17 cellular contexts compared by ENCODE assay signal in genomic region chr1:56404561-56405030, GRCh38.
DNase-seq lines count a peak whose midpoint lies in the region; ATAC-seq, FAIRE-seq and TF ChIP-seq lines count a peak whose summit lies in the region.
"Had no signal": no experiment of that assay in that cellular context is flagged by ENCODE, and none has a peak within 500 bp of the region (broad histone marks: within the 10 kb centered on the region; RNA-seq: fewer than 3 reads in every experiment).

No MANE protein-coding gene starts in this region.

- 85% methylated on average over 7 of the region's 7 CpGs; no CpG with 5 or more reads in 1 of the 2 experiments for WGBS in H1 (ENCODE audit: extremely low coverage in 1 of 2, insufficient coverage in 1 of 2, insufficient read length in 1 of 2, insufficient replicate concordance in 2 of 2, low coverage in 1 of 2, low lambda C conversion rate in 2 of 2, missing lambda C conversion rate in 1 of 2), 2 experiments
- 88% methylated on average over 7 of the region's 7 CpGs for WGBS in mesenchymal stem cell

- DNase-seq in NCI-H226 (peak; percentile 25), H1 (ENCODE audit: low read depth in 1 of 2, low spot score in 2 of 2) (no peak), mesenchymal stem cell (no peak), thoracic aorta (ENCODE audit: low spot score) (no peak), activated gamma-delta T cell (lab: John Stamatoyannopoulos, UW) (no peak), NCI-H1105 (lab: John Stamatoyannopoulos, UW) (no peak)
- DNase-seq: activated gamma-delta T cell treated with Interleukin-2 at 50 U/mL for 16 hours; BE2C; HCEC 1CT; hypothalamus; NCI-H187; SHP77 treated with DMSO at 0.1 percent for 48 hours; stimulated activated naive CD8-positive, alpha-beta T cell treated with anti-CD3 and anti-CD28 coated beads, Interleukin-15, Interleukin-2, amounts not matched to agents 100 U/mL and 50 U/mL, for 24 hours; T-helper 2 cell had no signal

- H3K14ac ChIP-seq in H1 (ENCODE audit: insufficient read length) (no peak overlapping the region), mesenchymal stem cell (ENCODE audit: low read length in 2 of 2) (no peak overlapping the region)

- H2AK5ac ChIP-seq in H1 (ENCODE audit: low read depth, low read length) (no peak overlapping the region), mesenchymal stem cell (ENCODE audit: low read length, severe bottlenecking) (no peak overlapping the region)

- no peak overlapping the region for H3K56ac ChIP-seq in H1 (replicated peaks; ENCODE audit: insufficient read length, low read depth, low read length)

- H3K36me3 ChIP-seq in H1 (ENCODE audit: control insufficient read depth in 2 of 4, insufficient read depth in 4 of 4, low read length in 3 of 4) (no peaks in the 10 kb centered on the region), mesenchymal stem cell (ENCODE audit: control insufficient read depth in 1 of 2, insufficient read depth in 2 of 2, low read depth in 1 of 2, low read length in 2 of 2) (no peaks in the 10 kb centered on the region), thoracic aorta (no peaks in the 10 kb centered on the region)
- H3K36me3 ChIP-seq: BE2C had no signal

- CTCF ChIA-PET in H1 (lab: Charles Lee; ENCODE audit: partially characterized antibody): interaction anchor here (1.0 to 1.2 kb wide), 3 partner anchors 96 to 180 kb away, joined by 3 read pairs; no protein-coding TSS in a partner anchor

- H2BK120ac ChIP-seq in H1 (replicated peaks; ENCODE audit: low read depth, low read length): no peak overlapping the region
- H2BK120ac ChIP-seq in mesenchymal stem cell (ENCODE audit: low read depth, low read length): no peak overlapping the region

- H3K4me1 ChIP-seq in H1 (replicated peaks in 1 of 4; ENCODE audit: control insufficient read depth in 3 of 4, insufficient read depth in 4 of 4, low read length in 3 of 4) (peaks cover 0 to 3% (median 0%) of the 10 kb centered on the region in 4 experiments; a peak in 1 of 7 replicates), mesenchymal stem cell (ENCODE audit: control insufficient read depth, insufficient read depth, low read depth, low read length) (no peaks in the 10 kb centered on the region), thoracic aorta (ENCODE audit: control insufficient read depth in 1 of 2, low read depth in 2 of 2) (peaks cover 3 to 12% of the 10 kb centered on the region in 2 donors)
- H3K4me1 ChIP-seq: BE2C, parathyroid adenoma had no signal

- TF ChIP-seq CTCF in H1 (IDR thresholded peaks at IDR 0.05; ENCODE audit: control extremely low read depth in 1 of 3, insufficient read depth in 1 of 3, low read depth in 1 of 3, low read length in 3 of 3) (no peak), thoracic aorta (IDR thresholded peaks at IDR 0.05) (no peak)

- H3K9ac ChIP-seq in H1 (replicated peaks in 1 of 4; ENCODE audit: extremely low read depth in 1 of 4, low read depth in 3 of 4, low read length in 3 of 4) (no peak overlapping the region), mesenchymal stem cell (ENCODE audit: low read length) (peak overlapping the region; percentile 44)
- H3K9ac ChIP-seq: parathyroid adenoma had no signal

- H4K91ac ChIP-seq in H1 (replicated peaks; ENCODE audit: insufficient read length, low read length): no peak overlapping the region
- no peak overlapping the region for H4K91ac ChIP-seq in mesenchymal stem cell (ENCODE audit: low read length)

- TF ChIP-seq EP300 in H1 (IDR thresholded peaks at IDR 0.05; ENCODE audit: borderline replicate concordance in 1 of 2, low read depth in 2 of 2, low read length in 2 of 2): no peak

- H3K23ac ChIP-seq in H1 (ENCODE audit: insufficient read length) (no peak overlapping the region), mesenchymal stem cell (ENCODE audit: low read length in 2 of 2) (no peak overlapping the region)

- no peak overlapping the region for H3K18ac ChIP-seq in H1 (ENCODE audit: extremely low read depth, low read length)
- H3K18ac ChIP-seq in mesenchymal stem cell (ENCODE audit: low read depth in 1 of 2, low read length in 2 of 2): no peak overlapping the region

- H3K4ac ChIP-seq in H1 (replicated peaks; ENCODE audit: insufficient read length, low read depth, low read length) (no peak overlapping the region), mesenchymal stem cell (ENCODE audit: low read depth in 1 of 2, low read length in 2 of 2) (no peak overlapping the region)

- H3K4me2 ChIP-seq in H1 (ENCODE audit: insufficient read depth in 1 of 2, low read depth in 2 of 2, low read length in 2 of 2): no peak overlapping the region
- no peak overlapping the region for H3K4me2 ChIP-seq in mesenchymal stem cell (ENCODE audit: low read length, poor library complexity, severe bottlenecking)

- H3K27ac ChIP-seq in H1 (ENCODE audit: low read depth, low read length) (no peak overlapping the region), mesenchymal stem cell (ENCODE audit: low read length, poor library complexity, severe bottlenecking) (no peak overlapping the region), thoracic aorta (peak overlapping the region; percentile 43 to 51)
- H3K27ac ChIP-seq: parathyroid adenoma had no signal

- H4K8ac ChIP-seq in H1 (ENCODE audit: extremely low read depth, insufficient read depth, low read length): no peak overlapping the region
- no peak overlapping the region for H4K8ac ChIP-seq in mesenchymal stem cell (ENCODE audit: low read length)

- no peak for TF ChIP-seq POLR2A in H1 (IDR thresholded peaks at IDR 0.05; ENCODE audit: control extremely low read depth in 1 of 2, low read depth in 2 of 2, low read length in 2 of 2)

- no peak overlapping the region for H2BK5ac ChIP-seq in H1 (ENCODE audit: low read depth, low read length)
- no peak overlapping the region for H2BK5ac ChIP-seq in mesenchymal stem cell (ENCODE audit: low read depth, low read length, poor library complexity, severe bottlenecking)

- POLR2A ChIA-PET in H1 (lab: Charles Lee; ENCODE audit: partially characterized antibody): no interaction called here

- H3K79me1 ChIP-seq in H1 (ENCODE audit: low read depth, low read length) (no peaks in the 10 kb centered on the region), mesenchymal stem cell (replicated peaks; ENCODE audit: low read length, poor library complexity, severe bottlenecking) (no peaks in the 10 kb centered on the region)

- no peak for TF ChIP-seq RAD21 in H1 (IDR thresholded peaks at IDR 0.05 in 1 of 2, conservative IDR thresholded peaks at IDR 0.05 in 1 of 2; ENCODE audit: low read depth in 2 of 2, low read length in 2 of 2)

- ATAC-seq in thoracic aorta (ENCODE audit: insufficient number of reproducible peaks, low FRiP score, low read depth) (no peak), HG03442 (IDR thresholded peaks at IDR 0.05; ENCODE audit: unreplicated experiment) (no peak)
- ATAC-seq: activated CD4-positive, CD25-positive, alpha-beta regulatory T cell treated with anti-CD3 and anti-CD28 coated beads, Interleukin-2, amount 50 U/mL, for 24 hours; stimulated activated naive CD8-positive, alpha-beta T cell treated with anti-CD3 and anti-CD28 coated beads, Interleukin-15, Interleukin-2, amounts not matched to agents 100 U/mL and 50 U/mL, for 24 hours had no signal

- no peaks in the 10 kb centered on the region for H3K23me2 ChIP-seq in H1 (ENCODE audit: low read depth, low read length)

- no peaks in the 10 kb centered on the region for H3K79me2 ChIP-seq in H1 (ENCODE audit: control insufficient read depth in 1 of 2, insufficient read depth in 2 of 2, low read length in 2 of 2)
- H3K79me2 ChIP-seq: parathyroid adenoma had no signal

- H3K9me3 ChIP-seq in H1 (ENCODE audit: insufficient read depth in 2 of 2, low read depth in 1 of 2, low read length in 1 of 2) (no peaks in the 10 kb centered on the region), mesenchymal stem cell (ENCODE audit: control insufficient read depth, low read length) (no peaks in the 10 kb centered on the region), thoracic aorta (no peaks in the 10 kb centered on the region)
- H3K9me3 ChIP-seq: BE2C had no signal

- H2BK20ac ChIP-seq in H1 (ENCODE audit: low read length): 0 out of 2 replicates have a peak overlapping the region, but pooled peaks have one; percentile 72

- no peak overlapping the region for H2BK12ac ChIP-seq in H1 (ENCODE audit: low read depth, low read length)
- no peak overlapping the region for H2BK12ac ChIP-seq in mesenchymal stem cell (ENCODE audit: low read length in 2 of 2)

- FAIRE-seq in H1 (lab: Jason Lieb, UNC): no peak

- H2BK15ac ChIP-seq in H1 (ENCODE audit: low read length): peak overlapping the region; percentile 46; the same call in 1 of the 2 replicates
- H2BK15ac ChIP-seq in mesenchymal stem cell (ENCODE audit: low read depth, poor library complexity, severe bottlenecking): no peak overlapping the region

- no peak overlapping the region for H3K4me3 ChIP-seq in H1 (ENCODE audit: extremely low read depth in 1 of 4, insufficient read depth in 2 of 4, low read depth in 3 of 4, low read length in 4 of 4)
- H3K4me3 ChIP-seq in mesenchymal stem cell (ENCODE audit: insufficient read depth in 1 of 2, low read depth in 1 of 2, low read length in 2 of 2): peak overlapping the region in 1 of 2 experiments; percentile 36
- H3K4me3 ChIP-seq in thoracic aorta: peak overlapping the region; percentile 32

- H2AFZ ChIP-seq in H1 (ENCODE audit: low read length) (no peak overlapping the region), mesenchymal stem cell (ENCODE audit: low read depth, low read length) (no peak overlapping the region)
- H2AFZ ChIP-seq: parathyroid adenoma had no signal

- H3K27me3 ChIP-seq in H1 (replicated peaks in 1 of 4; ENCODE audit: control insufficient read depth in 3 of 4, extremely low read depth in 1 of 4, insufficient read depth in 3 of 4, low read length in 3 of 4) (no peaks in the 10 kb centered on the region), mesenchymal stem cell (ENCODE audit: control insufficient read depth in 1 of 2, insufficient read depth in 1 of 2, low read length in 2 of 2) (no peaks in the 10 kb centered on the region), thoracic aorta (replicated peaks; ENCODE audit: insufficient read depth) (no peaks in the 10 kb centered on the region)
- H3K27me3 ChIP-seq: BE2C had no signal

- H4K20me1 ChIP-seq in H1 (replicated peaks in 1 of 2; ENCODE audit: control insufficient read depth in 1 of 2, insufficient read depth in 2 of 2, low read length in 2 of 2): no peaks in the 10 kb centered on the region

- H4K5ac ChIP-seq in H1 (ENCODE audit: insufficient read length, low read depth, low read length): no peak overlapping the region

TF ChIP-seq in H1, 55 proteins besides CTCF, POLR2A, EP300 and RAD21:
- no peak for TF ChIP-seq TBP (IDR thresholded peaks at IDR 0.05; ENCODE audit: low read depth, low read length)
- TF ChIP-seq RXRA (IDR thresholded peaks at IDR 0.05; ENCODE audit: insufficient read depth, low read depth, low read length): no peak
- TF ChIP-seq ASH2L (IDR thresholded peaks at IDR 0.05; ENCODE audit: low read length): no peak
- TF ChIP-seq CHD1 (IDR thresholded peaks at IDR 0.05; ENCODE audit: low read depth, low read length): no peak
- no peak for TF ChIP-seq TAF1 (IDR thresholded peaks at IDR 0.05; ENCODE audit: low read depth, low read length)
- no peak for TF ChIP-seq POLR2AphosphoS5 (IDR thresholded peaks at IDR 0.05; ENCODE audit: low read depth, low read length)
- TF ChIP-seq GABPA (IDR thresholded peaks at IDR 0.05; ENCODE audit: borderline replicate concordance, insufficient read depth, low read length): no peak

Comparison
In these comparisons a context has a peak if more than half of its experiments do, and no peak if none do; other contexts are left out.
1. H3K27ac ChIP-seq: peak in thoracic aorta (2 of 2); none in H1 (single experiment) and mesenchymal stem cell (single experiment).